Comparison of ENCODE assay signal across 1 cellular context in the genomic region with DNA sequence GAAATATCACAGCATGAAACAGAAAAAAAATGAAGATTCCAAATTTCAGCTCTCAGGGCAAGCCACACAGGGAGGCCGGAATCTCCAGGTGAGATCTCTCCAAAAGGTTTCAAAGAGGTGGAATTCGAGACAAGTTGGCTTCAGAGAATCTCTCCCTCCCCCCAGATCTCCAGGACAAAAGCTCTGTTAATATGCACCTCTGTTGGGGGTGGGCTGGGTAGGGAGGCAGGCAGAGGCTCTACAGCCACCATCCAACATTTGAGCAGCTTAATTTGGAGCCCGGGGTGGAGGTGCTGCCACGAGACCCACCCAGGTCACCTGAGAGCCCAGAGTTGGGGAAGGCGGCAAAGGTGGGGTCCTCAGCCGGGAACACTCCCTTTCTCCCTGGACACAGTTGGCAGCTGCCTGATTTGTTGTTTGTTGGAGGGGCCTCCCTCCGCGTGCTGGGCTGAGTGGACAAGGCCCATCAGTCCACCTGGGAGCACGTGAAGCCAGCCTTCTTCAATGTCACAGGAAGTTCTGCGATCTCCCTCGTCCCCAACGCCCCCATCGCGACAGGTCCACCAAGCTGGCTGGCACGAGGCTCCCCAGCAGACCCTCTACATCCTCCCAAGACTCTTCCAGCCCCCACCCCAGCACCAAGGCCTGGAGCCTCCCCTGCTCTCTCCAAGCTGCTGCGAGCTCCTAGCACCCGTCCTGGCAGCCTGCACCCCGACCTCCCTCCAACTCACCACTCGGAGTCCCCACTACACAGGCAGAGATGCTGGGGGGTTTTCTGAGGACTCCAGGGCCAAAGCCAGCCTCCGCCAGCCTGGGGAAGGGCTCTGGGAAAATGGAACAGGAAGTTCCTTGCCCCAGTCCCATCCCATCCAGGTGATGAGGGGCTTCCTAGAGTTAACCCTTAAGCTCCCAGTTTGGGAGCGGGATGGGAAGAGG.
TF ChIP-seq lines count a peak whose summit lies in the region.

A gene (minus strand): TSS at position 836 of the 936 bp plus-strand sequence. CDS start 6,357 bp downstream, outside the sequence.

TF ChIP-seq in K562, 482 proteins besides CTCF, POLR2A, EP300 and RAD21 (continued from another document):
- TF ChIP-seq, protein P1, sequence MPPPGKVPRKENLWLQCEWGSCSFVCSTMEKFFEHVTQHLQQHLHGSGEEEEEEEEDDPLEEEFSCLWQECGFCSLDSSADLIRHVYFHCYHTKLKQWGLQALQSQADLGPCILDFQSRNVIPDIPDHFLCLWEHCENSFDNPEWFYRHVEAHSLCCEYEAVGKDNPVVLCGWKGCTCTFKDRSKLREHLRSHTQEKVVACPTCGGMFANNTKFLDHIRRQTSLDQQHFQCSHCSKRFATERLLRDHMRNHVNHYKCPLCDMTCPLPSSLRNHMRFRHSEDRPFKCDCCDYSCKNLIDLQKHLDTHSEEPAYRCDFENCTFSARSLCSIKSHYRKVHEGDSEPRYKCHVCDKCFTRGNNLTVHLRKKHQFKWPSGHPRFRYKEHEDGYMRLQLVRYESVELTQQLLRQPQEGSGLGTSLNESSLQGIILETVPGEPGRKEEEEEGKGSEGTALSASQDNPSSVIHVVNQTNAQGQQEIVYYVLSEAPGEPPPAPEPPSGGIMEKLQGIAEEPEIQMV (tag; conservative IDR thresholded peaks at IDR 0.05; ENCODE audit: low read depth) = no peak
- TF ChIP-seq DMBX1 (CRISPR knock-in tag; IDR thresholded peaks at IDR 0.05; ENCODE audit: borderline replicate concordance) = no peak
- TF ChIP-seq, protein P2, sequence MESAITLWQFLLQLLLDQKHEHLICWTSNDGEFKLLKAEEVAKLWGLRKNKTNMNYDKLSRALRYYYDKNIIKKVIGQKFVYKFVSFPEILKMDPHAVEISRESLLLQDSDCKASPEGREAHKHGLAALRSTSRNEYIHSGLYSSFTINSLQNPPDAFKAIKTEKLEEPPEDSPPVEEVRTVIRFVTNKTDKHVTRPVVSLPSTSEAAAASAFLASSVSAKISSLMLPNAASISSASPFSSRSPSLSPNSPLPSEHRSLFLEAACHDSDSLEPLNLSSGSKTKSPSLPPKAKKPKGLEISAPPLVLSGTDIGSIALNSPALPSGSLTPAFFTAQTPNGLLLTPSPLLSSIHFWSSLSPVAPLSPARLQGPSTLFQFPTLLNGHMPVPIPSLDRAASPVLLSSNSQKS (CRISPR knock-in tag; IDR thresholded peaks at IDR 0.05) = no peak
- TF ChIP-seq, protein P3, sequence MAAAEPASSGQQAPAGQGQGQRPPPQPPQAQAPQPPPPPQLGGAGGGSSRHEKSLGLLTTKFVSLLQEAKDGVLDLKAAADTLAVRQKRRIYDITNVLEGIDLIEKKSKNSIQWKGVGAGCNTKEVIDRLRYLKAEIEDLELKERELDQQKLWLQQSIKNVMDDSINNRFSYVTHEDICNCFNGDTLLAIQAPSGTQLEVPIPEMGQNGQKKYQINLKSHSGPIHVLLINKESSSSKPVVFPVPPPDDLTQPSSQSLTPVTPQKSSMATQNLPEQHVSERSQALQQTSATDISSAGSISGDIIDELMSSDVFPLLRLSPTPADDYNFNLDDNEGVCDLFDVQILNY (CRISPR knock-in tag; IDR thresholded peaks at IDR 0.05) = no peak
